8 cellular contexts compared by ENCODE assay signal in genomic region chr3:128728521-128728920, GRCh38. TPM values are rescaled to one million over a fixed set of nuclear protein-coding genes. Genes with fewer than 3 reads are reported as not detected.
DNase-seq lines count a peak whose midpoint lies in the region; ATAC-seq, FAIRE-seq and TF ChIP-seq lines count a peak whose summit lies in the region.
"Not testable (repeated sequence)": the region's sequence is repeated elsewhere in the genome, so short reads cannot be mapped to it uniquely, and the experiment has no call there.

No MANE protein-coding gene starts in this region.

- not testable (repeated sequence) for H3K27me3 ChIP-seq in CD4-positive, alpha-beta memory T cell (ENCODE audit: insufficient read depth, low read length); MG63; GM12878 (replicated peaks in 1 of 2; ENCODE audit: control insufficient read depth in 2 of 2, insufficient read depth in 2 of 2, low read length in 1 of 2); esophagus muscularis mucosa; transverse colon

- RAD21 ChIA-PET in GM12878 (lab: Charles Lee; ENCODE audit: unreplicated experiment), result interaction anchor here (0.6 to 1.4 kb wide), 3 partner anchors 48 to 76 kb away, joined by 3 to 11 read pairs (median 3); no protein-coding TSS in a partner anchor

- H3K36me3 Mint-ChIP-seq in CD4-positive, alpha-beta memory T cell, result peaks cover 4 to 25% of the 10 kb centered on the region in 2 donors
- H3K36me3 Mint-ChIP-seq in activated B cell treated with CpG ODN at 0.5 μM for 24 hours (ENCODE audit: low read depth), result peaks cover 27% of the 10 kb centered on the region
- not testable (repeated sequence) for H3K36me3 Mint-ChIP-seq in memory B cell; progenitor cell of endocrine pancreas (ENCODE audit: insufficient read depth)

- in situ Hi-C loops in GM12878 (cut with MboI); transverse colon (cut with MboI; ENCODE audit: low pct_ligation_motif_present in 1 of 4, low pct_unique_long_range_greater_than_20kb in 1 of 4, low sequenced_read_pairs in 3 of 4): not testable (repeated sequence)

- not testable (repeated sequence) for TF ChIP-seq RAD21 in GM12878 (IDR thresholded peaks at IDR 0.05; ENCODE audit: insufficient read depth, low read depth, low read length)

- H3K4me3 Mint-ChIP-seq in CD4-positive, alpha-beta memory T cell, result peak overlapping the region in 7 of 8 donors; percentile 24 to 92 (median 52)
- peak overlapping the region; percentile 28 for H3K4me3 Mint-ChIP-seq in activated B cell treated with CpG ODN at 0.5 μM for 24 hours
- H3K4me3 Mint-ChIP-seq in memory B cell, result peak overlapping the region; percentile 21
- peak overlapping the region; percentile 85 for H3K4me3 Mint-ChIP-seq in progenitor cell of endocrine pancreas (ENCODE audit: low read depth)

- H3K27me3 Mint-ChIP-seq in CD4-positive, alpha-beta memory T cell; activated B cell treated with CpG ODN at 0.5 μM for 24 hours; memory B cell; progenitor cell of endocrine pancreas: not testable (repeated sequence)

- 97% methylated on average over 13 of the region's 13 CpGs for WGBS in GM12878 (ENCODE audit: insufficient coverage, insufficient replicate concordance, low lambda C conversion rate, missing lambda C conversion rate)
- 85% methylated on average over 13 of the region's 13 CpGs for WGBS in esophagus muscularis mucosa
- 91 to 93% methylated on average over 13 of the region's 13 CpGs for WGBS in transverse colon (ENCODE audit: low coverage in 1 of 2), 2 donors

- peak overlapping the region in 3 of 7 donors; percentile 7 to 48 (median 36) for H3K27ac Mint-ChIP-seq in CD4-positive, alpha-beta memory T cell
- H3K27ac Mint-ChIP-seq in activated B cell treated with CpG ODN at 0.5 μM for 24 hours, memory B cell: not testable (repeated sequence)
- H3K27ac Mint-ChIP-seq in progenitor cell of endocrine pancreas, result peak overlapping the region; percentile 35

- H3K79me2 ChIP-seq in GM12878 (ENCODE audit: control insufficient read depth, insufficient read depth, low read length), result peaks cover 76% of the 10 kb centered on the region

- peaks cover 71% of the 10 kb centered on the region for H3K4me1 ChIP-seq in CD4-positive, alpha-beta memory T cell (ENCODE audit: insufficient read depth, low read length)
- H3K4me1 ChIP-seq in GM12878 (ENCODE audit: control insufficient read depth, insufficient read depth, low read length) (peaks cover 12% of the 10 kb centered on the region), esophagus muscularis mucosa (peaks cover 54 to 73% (median 70%) of the 10 kb centered on the region in 4 donors), transverse colon (peaks cover 25 to 64% (median 42%) of the 10 kb centered on the region in 4 donors)

- not testable (repeated sequence) for DNase-seq in CD4-positive, alpha-beta memory T cell; MG63; activated B cell treated with CpG ODN at 0.5 μM for 24 hours; GM12878 (ENCODE audit: low read depth, low spot score); esophagus muscularis mucosa (ENCODE audit: extremely low spot score); memory B cell (ENCODE audit: low spot score in 2 of 2); progenitor cell of endocrine pancreas (ENCODE audit: low spot score, unreplicated experiment); transverse colon

- H3K9me3 Mint-ChIP-seq in CD4-positive, alpha-beta memory T cell; activated B cell treated with CpG ODN at 0.5 μM for 24 hours; memory B cell; progenitor cell of endocrine pancreas (ENCODE audit: low read depth): not testable (repeated sequence)

- H2AFZ ChIP-seq in GM12878 (ENCODE audit: control insufficient read depth, low read depth, low read length), result not testable (repeated sequence)

- not testable (repeated sequence) for BruUV-seq in GM12878 (replicated peaks; lab: Mats Ljungman, UMichigan)

- CTCF ChIA-PET in CD4-positive, alpha-beta memory T cell (lab: Charles Lee; ENCODE audit: partially characterized antibody), result interaction anchor here (1.1 to 3.4 kb wide), 3 partner anchors 48 to 66 kb away, joined by 3 to 14 read pairs (median 4); no protein-coding TSS in a partner anchor
- CTCF ChIA-PET in activated B cell treated with CpG ODN at 0.5 μM for 24 hours (lab: Charles Lee), result not testable (repeated sequence)
- CTCF ChIA-PET in GM12878 (lab: Yijun Ruan, JAX), result interaction anchor here (0.8 to 1.3 kb wide), 5 partner anchors 47 to 67 kb away, joined by 3 to 8 read pairs (median 4); no protein-coding TSS in a partner anchor

- TF ChIP-seq CTCF in activated B cell treated with CpG ODN at 0.5 μM for 24 hours (IDR thresholded peaks at IDR 0.05); GM12878 (IDR thresholded peaks at IDR 0.05 in 2 of 3, conservative IDR thresholded peaks at IDR 0.05 in 1 of 3; ENCODE audit: control insufficient read depth in 2 of 3, extremely low read depth in 1 of 3, insufficient read depth in 1 of 3, low read depth in 3 of 3, low read length in 3 of 3); esophagus muscularis mucosa (IDR thresholded peaks at IDR 0.05); progenitor cell of endocrine pancreas (IDR thresholded peaks at IDR 0.05; ENCODE audit: unreplicated experiment); transverse colon (IDR thresholded peaks at IDR 0.05): not testable (repeated sequence)

- FAIRE-seq in GM12878 (lab: Jason Lieb, UNC), result not testable (repeated sequence)

- peak overlapping the region; percentile 17; the same call in 1 of the 2 replicates for H3K4me2 ChIP-seq in GM12878 (ENCODE audit: control insufficient read depth, insufficient read depth)

- not testable (repeated sequence) for TF ChIP-seq POLR2A in GM12878 (IDR thresholded peaks at IDR 0.05; ENCODE audit: low read depth, low read length); esophagus muscularis mucosa (IDR thresholded peaks at IDR 0.05; ENCODE audit: low read depth); transverse colon (IDR thresholded peaks at IDR 0.05)

- H3K36me3 ChIP-seq in CD4-positive, alpha-beta memory T cell (ENCODE audit: insufficient read depth, low read length); GM12878 (ENCODE audit: control insufficient read depth in 2 of 2, insufficient read depth in 2 of 2, low read length in 1 of 2); esophagus muscularis mucosa; transverse colon: not testable (repeated sequence)
- peaks cover 37% of the 10 kb centered on the region for H3K36me3 ChIP-seq in MG63

- H4K20me1 ChIP-seq in GM12878 (ENCODE audit: control insufficient read depth, insufficient read depth), result not testable (repeated sequence)

- intact Hi-C loops in CD4-positive, alpha-beta memory T cell (cut with micrococcal nuclease), result loop anchor here (5.0 kb wide), 2 partner anchors 454 to 549 kb away; partner anchors contain the start of genes CNBP and HMCES
- intact Hi-C loops in activated B cell treated with CpG ODN at 0.5 μM for 24 hours (cut with micrococcal nuclease), result loop anchor here (5.0 kb wide), 1 partner anchor 676 kb away; the partner anchor contains the start of gene SEC61A1
- intact Hi-C loops in GM12878 (cut with micrococcal nuclease; ENCODE audit: unreplicated experiment), result not testable (repeated sequence)
- intact Hi-C loops in esophagus muscularis mucosa (cut with DNase I), result loop anchor here (5.0 kb wide), 1 partner anchor 69 kb away; no protein-coding TSS in a partner anchor
- intact Hi-C loops in transverse colon (cut with DNase I; ENCODE audit: low total_unique reads), result loop anchor here (10.0 kb wide), 1 partner anchor 56 kb away; no protein-coding TSS in a partner anchor

- peaks cover 54 to 80% (median 65%) of the 10 kb centered on the region in 4 donors for H3K4me1 Mint-ChIP-seq in CD4-positive, alpha-beta memory T cell
- peaks cover 83% of the 10 kb centered on the region for H3K4me1 Mint-ChIP-seq in activated B cell treated with CpG ODN at 0.5 μM for 24 hours
- H3K4me1 Mint-ChIP-seq in memory B cell, result peaks cover 53% of the 10 kb centered on the region
- H3K4me1 Mint-ChIP-seq in progenitor cell of endocrine pancreas (ENCODE audit: low read depth), result peaks cover 43% of the 10 kb centered on the region

- POLR2A ChIA-PET in CD4-positive, alpha-beta memory T cell (lab: Charles Lee; ENCODE audit: partially characterized antibody), result interaction anchor here (1.6 to 1.7 kb wide), 2 partner anchors 47 to 588 kb away, joined by 4 read pairs; a partner anchor contains a TSS
- POLR2A ChIA-PET in activated B cell treated with CpG ODN at 0.5 μM for 24 hours (lab: Charles Lee) (interaction anchor here (0.8 to 1.1 kb wide), 2 partner anchors 10 to 48 kb away, joined by 4 read pairs; no protein-coding TSS in a partner anchor), GM12878 (lab: Charles Lee) (interaction anchor here (1.0 to 2.9 kb wide), 2 partner anchors 9 to 48 kb away, joined by 3 to 11 read pairs; no protein-coding TSS in a partner anchor)

- not testable (repeated sequence) for H3K9ac ChIP-seq in GM12878 (ENCODE audit: control insufficient read depth, insufficient read depth, low read length)

- not testable (repeated sequence) for H3K27ac ChIP-seq in CD4-positive, alpha-beta memory T cell (ENCODE audit: low read depth, low read length); GM12878 (ENCODE audit: control insufficient read depth, insufficient read depth)
- H3K27ac ChIP-seq in esophagus muscularis mucosa (replicated peaks in 1 of 4) (peak overlapping the region; percentile 19 to 99 (median 98)), transverse colon (peak overlapping the region in 3 of 4 donors; percentile 33 to 99 (median 95))

- ATAC-seq in activated B cell treated with CpG ODN at 0.5 μM for 24 hours (ENCODE audit: low read depth); GM12878; memory B cell (ENCODE audit: low read depth): not testable (repeated sequence)

- SMC1A ChIA-PET in GM12878 (lab: Charles Lee; ENCODE audit: uncharacterized antibody, unreplicated experiment), result interaction anchor here (0.7 to 3.6 kb wide), 6 partner anchors 10 to 71 kb away, joined by 3 to 20 read pairs (median 6); no protein-coding TSS in a partner anchor

- not testable (repeated sequence) for H3K9me3 ChIP-seq in CD4-positive, alpha-beta memory T cell (ENCODE audit: control insufficient read depth in 1 of 2, low read length in 2 of 2); MG63; GM12878 (replicated peaks; ENCODE audit: control insufficient read depth, insufficient read depth, low read length); esophagus muscularis mucosa; transverse colon

- not testable (repeated sequence) for H3K4me3 ChIP-seq in CD4-positive, alpha-beta memory T cell (ENCODE audit: low read length in 2 of 2)
- peak overlapping the region; percentile 93 for H3K4me3 ChIP-seq in MG63
- H3K4me3 ChIP-seq in GM12878, result peak overlapping the region; percentile 57
- H3K4me3 ChIP-seq in esophagus muscularis mucosa, result peak overlapping the region in 2 of 4 donors; percentile 0 to 2
- H3K4me3 ChIP-seq in transverse colon, result peak overlapping the region in 1 of 4 donors; percentile 92

- not testable (repeated sequence) for TF ChIP-seq EP300 in GM12878 (IDR thresholded peaks at IDR 0.05; ENCODE audit: borderline replicate concordance in 1 of 2, control insufficient read depth in 1 of 2, low read depth in 2 of 2, low read length in 2 of 2); esophagus muscularis mucosa (IDR thresholded peaks at IDR 0.05); transverse colon (IDR thresholded peaks at IDR 0.05; ENCODE audit: low read depth)

RNA-seq across cellular contexts. Expression of gene RAB7A, which starts 2.5 kb away (rescaled TPM):
- total RNA-seq in CD4-positive, alpha-beta memory T cell, result 100 to 1,000 TPM; 141 to 152 TPM
- 100 to 1,000 TPM; 185 to 269 TPM for polyA plus RNA-seq in CD4-positive, alpha-beta memory T cell
- 156 and 165 TPM in 2 replicates for total RNA-seq in MG63 (2014; rRNA removed; shearing (Covaris generic); ENCODE audit: low replicate concordance)
- total RNA-seq in activated B cell treated with CpG ODN at 0.5 μM for 24 hours (169 and 190 TPM in 2 replicates), GM12878 (2014; rRNA removed) (42.2 and 44.4 TPM in 2 replicates), GM12878 (2014; rRNA removed; fragmentation: Illumina TruSeq; extraction: Trizol) (73.7 and 75.3 TPM in 2 replicates), GM12878 (2021) (151 and 171 TPM in 2 replicates), esophagus muscularis mucosa (100 to 1,000 TPM in 1 of 4 donors, 10 to 100 TPM in 3; 81.0 to 116 (median 87.0) TPM), progenitor cell of endocrine pancreas (130 and 141 TPM in 2 replicates), transverse colon (100 to 1,000 TPM in 2 of 4 donors, 10 to 100 TPM in 2; 45.0 to 121 (median 101) TPM)
- total RNA-seq in GM12878 (2013; cell fraction: nucleolus; rRNA removed), result 50.5 and 54.9 TPM in 2 replicates
- polyA plus RNA-seq in GM12878 (2011; ENCODE audit: low read depth), result 84.8 TPM
- polyA plus RNA-seq in GM12878 (2011; rRNA removed) (212 and 237 TPM in 2 replicates), GM12878 (2014; fragmentation: Illumina TruSeq; extraction: Trizol) (200 and 201 TPM in 2 replicates), GM12878 (2014; fragmentation: Nextera tagmentation; extraction: Ambion mirVana) (10 to 100 TPM; 40.3 to 43.0 TPM), GM12878 (2014; rRNA removed) (136 and 148 TPM in 2 replicates), GM12878 (2016; fragmentation: Nextera tagmentation; extraction: Ambion mirVana) (100 to 1,000 TPM; 175 to 183 TPM)
- 163 and 202 TPM in 2 replicates for polyA plus RNA-seq in GM12878 (2011; cell fraction: cytosol; rRNA removed)
- 39.0 and 42.1 TPM in 2 replicates for polyA plus RNA-seq in GM12878 (2011; cell fraction: nucleus; rRNA removed)
- polyA plus RNA-seq in GM12878 (2012), result 118 and 135 TPM in 2 replicates
- 132 and 142 TPM in 2 replicates for polyA minus RNA-seq in GM12878 (2011; rRNA and poly(A)+ RNA removed)
- polyA minus RNA-seq in GM12878 (2011; cell fraction: cytosol; rRNA and poly(A)+ RNA removed), result 53.9 and 75.5 TPM in 2 replicates
- polyA minus RNA-seq in GM12878 (2011; cell fraction: nucleus; rRNA and poly(A)+ RNA removed), result 15.8 and 25.5 TPM in 2 replicates

Comparison
In these comparisons a context has a peak if more than half of its experiments do, and no peak if none do; other contexts are left out.
1. H3K4me3 Mint-ChIP-seq: peak in every context shown above with its lines; median percentile 85 in progenitor cell of endocrine pancreas; 52 in CD4-positive, alpha-beta memory T cell; 28 in activated B cell treated with CpG ODN at 0.5 μM for 24 hours; 21 in memory B cell.